8 cellular contexts compared by ENCODE assay signal in the genomic region with DNA sequence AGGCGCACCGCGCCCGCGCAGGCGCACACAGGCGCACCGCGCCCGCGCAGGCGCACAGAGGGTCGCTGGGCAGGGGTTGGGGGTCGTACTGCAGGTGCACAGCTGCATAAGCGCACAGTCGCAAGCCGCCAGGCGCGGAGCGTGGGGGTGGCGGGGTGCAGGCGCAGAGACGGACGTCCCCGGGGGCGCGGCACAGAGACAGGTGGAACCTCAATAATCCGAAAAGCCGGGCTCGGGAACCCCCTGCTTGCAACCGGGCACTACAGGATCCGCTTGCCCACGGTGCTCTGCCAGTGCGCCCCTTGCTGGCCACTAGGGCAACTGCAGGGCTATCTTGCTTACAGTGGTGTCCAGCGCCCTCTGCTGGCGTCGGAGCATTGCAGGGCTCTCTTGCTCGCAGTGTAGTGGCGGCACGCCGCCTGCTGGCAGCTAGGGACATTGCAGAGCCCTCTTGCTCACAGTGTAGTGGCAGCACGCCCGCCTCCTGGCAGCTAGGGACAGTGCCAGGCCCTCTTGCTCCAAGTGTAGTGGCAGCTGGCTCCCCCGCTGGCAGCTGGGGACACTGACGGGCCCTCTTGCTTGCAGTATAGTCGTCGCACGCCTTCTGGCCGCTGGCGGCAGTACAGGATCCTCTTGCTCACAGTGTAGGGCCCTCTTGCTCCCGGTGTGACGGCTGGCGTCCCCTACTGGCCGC. TPM values are rescaled to one million over a fixed set of nuclear protein-coding genes. Genes with fewer than 3 reads are reported as not detected.
A peak's percentile ranks its signal among the peaks of the same experiment; 100 is the strongest.
DNase-seq lines count a peak whose midpoint lies in the region; ATAC-seq and TF ChIP-seq lines count a peak whose summit lies in the region.

No MANE protein-coding gene starts in this region.

- no peaks in the 10 kb centered on the region for H3K36me3 ChIP-seq in spleen

- peak; percentile 81 for TF ChIP-seq CTCF in GM12872 (IDR thresholded peaks at IDR 0.05; ENCODE audit: insufficient read depth, low read depth, low read length)
- TF ChIP-seq CTCF in spleen (IDR thresholded peaks at IDR 0.05 in 8 of 11, conservative IDR thresholded peaks at IDR 0.05 in 3 of 11), result peak in 8 of 11 experiments; percentile 10 to 81 (median 37)

- WGBS in spleen, 5 donors, result 61 to 73% (median 71%) methylated on average over 39 to 54 of the region's 54 CpGs

- H3K27ac ChIP-seq in spleen, result no peak overlapping the region

- TF ChIP-seq POLR2A in spleen (IDR thresholded peaks at IDR 0.05), result no peak

- no peak overlapping the region for H3K4me3 ChIP-seq in spleen

- intact Hi-C loops in left ventricle myocardium superior (cut with micrococcal nuclease) (no loop called here), spleen (cut with DNase I; ENCODE audit: low total_unique reads) (no loop called here)

- H3K27me3 ChIP-seq in spleen (replicated peaks in 1 of 7), result peaks cover 0 to 16% (median 0%) of the 10 kb centered on the region in 7 donors

- H3K4me1 ChIP-seq in spleen, result no peaks in the 10 kb centered on the region

- peaks cover 0 to 10% (median 5%) of the 10 kb centered on the region in 8 donors for H3K9me3 ChIP-seq in spleen

- ATAC-seq in left ventricle myocardium superior, result peak; percentile 87
- no peak for ATAC-seq in GM19395 (IDR thresholded peaks at IDR 0.05; ENCODE audit: unreplicated experiment)
- no peak for ATAC-seq in GM21619 (IDR thresholded peaks at IDR 0.05; ENCODE audit: unreplicated experiment)
- no peak for ATAC-seq in GM21576 (IDR thresholded peaks at IDR 0.05; ENCODE audit: unreplicated experiment)

- peak; percentile 49 for DNase-seq in RKO (ENCODE audit: low spot score)
- DNase-seq in activated naive CD4-positive, alpha-beta T cell (lab: John Stamatoyannopoulos, UW), result peak; percentile 8 to 36 (median 20)
- peak; percentile 81 for DNase-seq in left ventricle myocardium superior
- peak; percentile 86 for DNase-seq in spleen

RNA-seq across cellular contexts. Expression of a gene that starts 34.9 kb away (rescaled TPM):
- total RNA-seq in left ventricle myocardium superior, result 5.2 TPM
- total RNA-seq in spleen, result 1 to 10 TPM in 2 of 7 donors, under 1 TPM in 5; 0.43 to 2.2 (median 0.83) TPM
- under 1 TPM; 0.13 to 0.33 (median 0.22) TPM for polyA plus RNA-seq in spleen

Comparison
In these comparisons a context has a peak if more than half of its experiments do, and no peak if none do; other contexts are left out.
1. DNase-seq: peak in every context shown above with its lines; median percentile 86 in spleen; 81 in left ventricle myocardium superior; 49 in RKO; 20 in activated naive CD4-positive, alpha-beta T cell.